8 cellular contexts compared by ENCODE assay signal in genomic region chr5:77087484-77088291, GRCh38. TPM values are rescaled to one million over a fixed set of nuclear protein-coding genes. Genes with fewer than 3 reads are reported as not detected.
A peak's percentile ranks its signal among the peaks of the same experiment; 100 is the strongest.
DNase-seq lines count a peak whose midpoint lies in the region; ATAC-seq and TF ChIP-seq lines count a peak whose summit lies in the region.

No MANE protein-coding gene starts in this region.

- H3K27me3 Mint-ChIP-seq in CD4-positive, alpha-beta memory T cell = peaks cover 2 to 4% of the 10 kb centered on the region in 2 donors
- peaks cover 3% of the 10 kb centered on the region for H3K27me3 Mint-ChIP-seq in activated naive CD8-positive, alpha-beta T cell treated with anti-CD3 and anti-CD28 coated beads, Interleukin-2, amount 50 U/mL, for 24 hours

- intact Hi-C loops in CD4-positive, alpha-beta memory T cell (cut with micrococcal nuclease) = loop anchor here (2.0 kb wide), 1 partner anchor 403 kb away; no protein-coding TSS in a partner anchor
- intact Hi-C loops in left ventricle myocardium superior (cut with micrococcal nuclease) (no loop called here), prostate gland (cut with DNase I) (loop anchor here (10.0 kb wide), 1 partner anchor 47 kb away; no protein-coding TSS in a partner anchor)

- H3K36me3 ChIP-seq in CD4-positive, alpha-beta memory T cell (ENCODE audit: insufficient read depth, low read length) = no peaks in the 10 kb centered on the region
- H3K36me3 ChIP-seq in prostate gland = no peaks in the 10 kb centered on the region

- H3K4me1 Mint-ChIP-seq in CD4-positive, alpha-beta memory T cell = peaks cover 10 to 14% (median 14%) of the 10 kb centered on the region in 4 donors
- H3K4me1 Mint-ChIP-seq in activated naive CD8-positive, alpha-beta T cell treated with anti-CD3 and anti-CD28 coated beads, Interleukin-2, amount 50 U/mL, for 24 hours = peaks cover 20% of the 10 kb centered on the region

- no peak for TF ChIP-seq POLR2A in prostate gland (IDR thresholded peaks at IDR 0.05)

- peaks cover 12% of the 10 kb centered on the region for H3K4me1 ChIP-seq in CD4-positive, alpha-beta memory T cell (ENCODE audit: insufficient read depth, low read length)
- H3K4me1 ChIP-seq in prostate gland (replicated peaks) = no peaks in the 10 kb centered on the region

- H3K27ac ChIP-seq in CD4-positive, alpha-beta memory T cell (ENCODE audit: low read depth, low read length) = no peak overlapping the region
- peak overlapping the region; percentile 94 to 96 for H3K27ac ChIP-seq in prostate gland

- H3K27me3 ChIP-seq in CD4-positive, alpha-beta memory T cell (ENCODE audit: insufficient read depth, low read length) = no peaks in the 10 kb centered on the region
- H3K27me3 ChIP-seq in prostate gland (replicated peaks; ENCODE audit: insufficient read depth) = no peaks in the 10 kb centered on the region

- H3K27ac Mint-ChIP-seq in CD4-positive, alpha-beta memory T cell = peak overlapping the region in 5 of 7 donors; percentile 67 to 93 (median 85)
- H3K27ac Mint-ChIP-seq in activated naive CD8-positive, alpha-beta T cell treated with anti-CD3 and anti-CD28 coated beads, Interleukin-2, amount 50 U/mL, for 24 hours = peak overlapping the region; percentile 84

- no peak for TF ChIP-seq CTCF in prostate gland (IDR thresholded peaks at IDR 0.05)

- peak in 1 of 5 donors; percentile 5 for DNase-seq in CD4-positive, alpha-beta memory T cell
- no peak for DNase-seq in activated naive CD8-positive, alpha-beta T cell treated with anti-CD3 and anti-CD28 coated beads, Interleukin-2, amount 50 U/mL, for 24 hours
- peak; percentile 41 for DNase-seq in left ventricle myocardium superior
- DNase-seq in prostate gland (ENCODE audit: low spot score) = peak; percentile 32
- no peak for DNase-seq in DMS79 (lab: John Stamatoyannopoulos, UW)
- no peak for DNase-seq in stimulated activated CD4-positive, alpha-beta T cell treated with anti-CD3 and anti-CD28 coated beads, Interleukin-4, amount 100 ng/mL, for 24 hours
- DNase-seq in stimulated activated CD8-positive, alpha-beta memory T cell treated with anti-CD3 and anti-CD28 coated beads, Interleukin-4, amount 100 ng/mL, for 48 hours = no peak

- CTCF ChIA-PET in CD4-positive, alpha-beta memory T cell (lab: Charles Lee; ENCODE audit: partially characterized antibody) = interaction anchor here (2.2 kb wide), 1 partner anchor 10 kb away, joined by 16 read pairs; no protein-coding TSS in a partner anchor

- POLR2A ChIA-PET in CD4-positive, alpha-beta memory T cell (lab: Charles Lee; ENCODE audit: partially characterized antibody) = interaction anchor here (1.1 to 3.6 kb wide), 2 partner anchors 10 to 57 kb away, joined by 3 to 13 read pairs; partner anchors contain the start of gene AGGF1

- H3K9me3 ChIP-seq in CD4-positive, alpha-beta memory T cell (ENCODE audit: control insufficient read depth in 1 of 2, low read length in 2 of 2) = no peaks in the 10 kb centered on the region
- no peaks in the 10 kb centered on the region for H3K9me3 ChIP-seq in prostate gland

- peaks cover 0 to 1% of the 10 kb centered on the region in 2 donors for H3K36me3 Mint-ChIP-seq in CD4-positive, alpha-beta memory T cell
- peaks cover 6% of the 10 kb centered on the region for H3K36me3 Mint-ChIP-seq in activated naive CD8-positive, alpha-beta T cell treated with anti-CD3 and anti-CD28 coated beads, Interleukin-2, amount 50 U/mL, for 24 hours (ENCODE audit: low read depth)

- H3K4me3 Mint-ChIP-seq in CD4-positive, alpha-beta memory T cell = peak overlapping the region; percentile 88 to 96 (median 93)
- peak overlapping the region; percentile 80 for H3K4me3 Mint-ChIP-seq in activated naive CD8-positive, alpha-beta T cell treated with anti-CD3 and anti-CD28 coated beads, Interleukin-2, amount 50 U/mL, for 24 hours

- 6% methylated on average over 18 of the region's 18 CpGs for WGBS in prostate gland

- peak; percentile 31 for ATAC-seq in HG02870 (IDR thresholded peaks at IDR 0.05; ENCODE audit: unreplicated experiment)
- peak; percentile 44 for ATAC-seq in activated naive CD8-positive, alpha-beta T cell treated with anti-CD3 and anti-CD28 coated beads, Interleukin-2, amount 50 U/mL, for 24 hours
- peak; percentile 57 for ATAC-seq in left ventricle myocardium superior

- peaks cover 0 to 2% (median 0%) of the 10 kb centered on the region in 8 donors for H3K9me3 Mint-ChIP-seq in CD4-positive, alpha-beta memory T cell
- no peaks in the 10 kb centered on the region for H3K9me3 Mint-ChIP-seq in activated naive CD8-positive, alpha-beta T cell treated with anti-CD3 and anti-CD28 coated beads, Interleukin-2, amount 50 U/mL, for 24 hours

- peak overlapping the region; percentile 25 to 54 for H3K4me3 ChIP-seq in CD4-positive, alpha-beta memory T cell (ENCODE audit: low read length in 2 of 2)
- peak overlapping the region; percentile 72 to 80 for H3K4me3 ChIP-seq in prostate gland

RNA-seq across cellular contexts. Expression of gene ZBED3, which starts 0.6 kb away (rescaled TPM):
- total RNA-seq in CD4-positive, alpha-beta memory T cell = 1 to 10 TPM in 1 of 2 experiments, under 1 TPM in 1; 0.67 to 1.4 TPM
- 1 to 10 TPM in 1 of 2 donors, under 1 TPM in 1; 0.15 to 1.1 TPM for polyA plus RNA-seq in CD4-positive, alpha-beta memory T cell
- total RNA-seq in left ventricle myocardium superior (4.7 TPM), prostate gland (10 to 100 TPM; 11.9 to 25.3 TPM)

RNA-seq across cellular contexts. Expression of gene AGGF1, which starts 57.5 kb away (rescaled TPM):
- total RNA-seq in CD4-positive, alpha-beta memory T cell = 10 to 100 TPM; 29.4 to 29.6 TPM
- polyA plus RNA-seq in CD4-positive, alpha-beta memory T cell = 10 to 100 TPM; 14.2 to 36.1 TPM
- total RNA-seq in left ventricle myocardium superior = 15.6 TPM
- 10 to 100 TPM; 28.5 to 29.6 TPM for total RNA-seq in prostate gland

Comparison
In these comparisons a context has a peak if more than half of its experiments do, and no peak if none do; other contexts are left out.
1. DNase-seq: peak in left ventricle myocardium superior (single experiment) and prostate gland (single experiment); none in activated naive CD8-positive, alpha-beta T cell treated with anti-CD3 and anti-CD28 coated beads, Interleukin-2, amount 50 U/mL, for 24 hours (single experiment), DMS79 (single experiment), stimulated activated CD4-positive, alpha-beta T cell treated with anti-CD3 and anti-CD28 coated beads, Interleukin-4, amount 100 ng/mL, for 24 hours (single experiment) and stimulated activated CD8-positive, alpha-beta memory T cell treated with anti-CD3 and anti-CD28 coated beads, Interleukin-4, amount 100 ng/mL, for 48 hours (single experiment).
2. Peak in every context shown above with its lines, with median percentiles within 50 percentile points of each other: ATAC-seq.